20 cellular contexts compared by ENCODE assay signal in genomic region chr2:179304424-179304823, GRCh38.
"Had no signal": no experiment of that assay in that cellular context is flagged by ENCODE, and none has a peak within 500 bp of the region (broad histone marks: within the 10 kb centered on the region; RNA-seq: fewer than 3 reads in every experiment).

No MANE protein-coding gene starts in this region.

- H3K36me3 ChIP-seq: SJCRH30 had no signal

- FAIRE-seq: HTR-8/SVneo had no signal

- H3K27me3 ChIP-seq: SJCRH30 had no signal

- ATAC-seq: Panc1, SK-N-SH treated with all-trans-retinoic acid at 6 μM for 48 hours had no signal

- H3K4me1 ChIP-seq: SJCRH30 had no signal

- DNase-seq: KBM-7, MV-4-11, NCI-H1048, NCI-H1105, NCI-H1417, NCI-H1436 treated with DMSO at 0.1 percent for 48 hours, NCI-H1694, NCI-H187 treated with DMSO at 0.1 percent for 48 hours, NCI-H2029 treated with DMSO at 0.1 percent for 48 hours, NCI-H2171 treated with DMSO at 0.1 percent for 48 hours, NCI-H345, NCI-H446 treated with DMSO at 0.1 percent for 48 hours, NCI-H524, SHP77, SJCRH30 had no signal

- H3K4me3 ChIP-seq: SJCRH30 had no signal

- H3K27ac ChIP-seq: HL-60, RWPE1, SJCRH30 had no signal
